1 cellular context compared by ENCODE assay signal in the genomic region with DNA sequence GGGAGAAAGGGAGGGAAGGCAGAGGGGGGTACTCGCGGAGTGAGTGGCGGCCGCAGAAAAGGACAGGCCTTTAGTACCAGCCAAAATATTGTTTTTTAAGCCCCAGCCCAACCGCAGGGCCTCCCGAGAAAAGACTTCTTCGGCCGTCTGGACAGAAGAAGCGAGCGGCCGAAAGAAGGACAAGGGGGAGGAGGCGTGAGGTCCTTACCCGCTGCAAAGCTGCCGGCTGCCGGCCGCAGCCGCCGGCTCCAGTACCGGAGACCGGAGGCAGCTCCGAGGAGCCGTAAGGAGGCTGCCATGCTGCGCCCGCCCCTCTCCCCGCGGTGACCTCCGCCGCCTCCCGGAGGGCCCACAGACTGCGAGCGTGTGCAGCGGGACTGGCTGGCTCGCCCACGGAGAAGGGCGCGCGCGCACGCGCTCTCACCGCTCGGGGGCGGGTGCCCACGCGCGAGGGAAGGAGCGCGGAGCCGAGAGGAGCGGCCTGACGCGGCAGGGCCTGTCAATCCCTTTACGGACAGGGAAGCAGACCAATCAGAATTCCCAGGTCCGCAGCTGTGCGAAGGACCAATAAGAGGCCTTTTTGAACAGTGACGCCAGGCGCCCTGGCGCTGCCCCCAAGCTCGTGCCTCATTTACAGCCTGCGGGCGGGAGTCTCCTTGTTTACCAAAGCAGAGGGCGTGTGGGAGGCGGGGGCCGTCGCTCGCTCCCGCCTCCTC.
TF ChIP-seq lines count a peak whose summit lies in the region.

Gene HIBADH, minus strand, starts transcription at position 394 of the 716 bp plus-strand sequence. Its CDS starts 95 bp downstream, at position 299.

TF ChIP-seq in HepG2, 621 proteins besides CTCF, POLR2A, EP300 and RAD21 (continued from another document and continues in another):
- no peak for TF ChIP-seq GABPA (IDR thresholded peaks at IDR 0.05; ENCODE audit: low read depth, low read length)
- TF ChIP-seq GABPA (CRISPR knock-in tag; IDR thresholded peaks at IDR 0.05; ENCODE audit: low read depth) = peak; percentile 36; the same call in 1 of the 2 replicates
- TF ChIP-seq HIVEP1 (CRISPR knock-in tag; IDR thresholded peaks at IDR 0.05) = peak; percentile 47; the same call in 1 of the 2 replicates
- peak; percentile 46; the same call in 1 of the 2 replicates for TF ChIP-seq ZNF343 (CRISPR knock-in tag; IDR thresholded peaks at IDR 0.05)
- no peak for TF ChIP-seq SUZ12 (IDR thresholded peaks at IDR 0.05; ENCODE audit: low read depth, low read length)
- peak; percentile 78; the same call in 1 of the 2 replicates for TF ChIP-seq KDM3A (CRISPR knock-in tag; IDR thresholded peaks at IDR 0.05; ENCODE audit: low read depth)
- TF ChIP-seq, protein P1, sequence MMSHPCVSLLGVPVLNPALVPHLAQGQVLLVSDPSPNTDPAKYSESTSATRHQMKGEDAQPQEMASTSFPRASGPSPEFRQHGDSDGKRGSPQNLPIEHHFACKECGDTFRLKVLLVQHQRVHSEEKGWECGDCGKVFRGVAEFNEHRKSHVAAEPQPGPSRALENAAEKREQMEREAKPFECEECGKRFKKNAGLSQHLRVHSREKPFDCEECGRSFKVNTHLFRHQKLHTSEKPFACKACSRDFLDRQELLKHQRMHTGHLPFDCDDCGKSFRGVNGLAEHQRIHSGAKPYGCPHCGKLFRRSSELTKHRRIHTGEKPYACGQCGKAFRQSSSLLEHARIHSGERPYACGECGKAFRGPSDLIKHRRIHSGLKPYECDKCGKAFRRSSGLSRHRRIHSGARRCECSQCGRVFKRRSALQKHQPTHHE (CRISPR knock-in tag; IDR thresholded peaks at IDR 0.05; ENCODE audit: borderline replicate concordance) = no peak
- peak; percentile 18; the same call in 1 of the 2 replicates for TF ChIP-seq ZSCAN25 (CRISPR knock-in tag; IDR thresholded peaks at IDR 0.05)
- peak; percentile 75 for TF ChIP-seq ZNF788 (CRISPR knock-in tag; IDR thresholded peaks at IDR 0.05; ENCODE audit: borderline replicate concordance)
- peak; percentile 43; the same call in 1 of the 2 replicates for TF ChIP-seq ZNF329 (CRISPR knock-in tag; IDR thresholded peaks at IDR 0.05; ENCODE audit: low read depth)
- 0 out of 2 replicates have a peak, but pooled peaks have one; percentile 11 for TF ChIP-seq ZNF878 (CRISPR knock-in tag; IDR thresholded peaks at IDR 0.05)
- no peak for TF ChIP-seq LRRFIP1 (CRISPR knock-in tag; conservative IDR thresholded peaks at IDR 0.05)
- TF ChIP-seq ZNF557 (CRISPR knock-in tag; IDR thresholded peaks at IDR 0.05) = no peak
- no peak for TF ChIP-seq IRF2 (CRISPR knock-in tag; IDR thresholded peaks at IDR 0.05)
- TF ChIP-seq, protein P2, sequence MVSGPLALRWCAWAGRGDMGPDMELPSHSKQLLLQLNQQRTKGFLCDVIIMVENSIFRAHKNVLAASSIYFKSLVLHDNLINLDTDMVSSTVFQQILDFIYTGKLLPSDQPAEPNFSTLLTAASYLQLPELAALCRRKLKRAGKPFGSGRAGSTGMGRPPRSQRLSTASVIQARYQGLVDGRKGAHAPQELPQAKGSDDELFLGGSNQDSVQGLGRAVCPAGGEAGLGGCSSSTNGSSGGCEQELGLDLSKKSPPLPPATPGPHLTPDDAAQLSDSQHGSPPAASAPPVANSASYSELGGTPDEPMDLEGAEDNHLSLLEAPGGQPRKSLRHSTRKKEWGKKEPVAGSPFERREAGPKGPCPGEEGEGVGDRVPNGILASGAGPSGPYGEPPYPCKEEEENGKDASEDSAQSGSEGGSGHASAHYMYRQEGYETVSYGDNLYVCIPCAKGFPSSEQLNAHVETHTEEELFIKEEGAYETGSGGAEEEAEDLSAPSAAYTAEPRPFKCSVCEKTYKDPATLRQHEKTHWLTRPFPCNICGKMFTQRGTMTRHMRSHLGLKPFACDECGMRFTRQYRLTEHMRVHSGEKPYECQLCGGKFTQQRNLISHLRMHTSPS (CRISPR knock-in tag; IDR thresholded peaks at IDR 0.05; ENCODE audit: low read depth) = no peak
- TF ChIP-seq KMT2B (CRISPR knock-in tag; IDR thresholded peaks at IDR 0.05) = peak; percentile 88
- TF ChIP-seq, protein P3, sequence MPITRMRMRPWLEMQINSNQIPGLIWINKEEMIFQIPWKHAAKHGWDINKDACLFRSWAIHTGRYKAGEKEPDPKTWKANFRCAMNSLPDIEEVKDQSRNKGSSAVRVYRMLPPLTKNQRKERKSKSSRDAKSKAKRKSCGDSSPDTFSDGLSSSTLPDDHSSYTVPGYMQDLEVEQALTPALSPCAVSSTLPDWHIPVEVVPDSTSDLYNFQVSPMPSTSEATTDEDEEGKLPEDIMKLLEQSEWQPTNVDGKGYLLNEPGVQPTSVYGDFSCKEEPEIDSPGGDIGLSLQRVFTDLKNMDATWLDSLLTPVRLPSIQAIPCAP (CRISPR knock-in tag; IDR thresholded peaks at IDR 0.05; ENCODE audit: low read depth) = no peak
- TF ChIP-seq STAG1 (CRISPR knock-in tag; IDR thresholded peaks at IDR 0.05) = no peak
- no peak for TF ChIP-seq ZNF589 (CRISPR knock-in tag; conservative IDR thresholded peaks at IDR 0.05)
- TF ChIP-seq PAXIP1 (CRISPR knock-in tag; conservative IDR thresholded peaks at IDR 0.05) = peak; percentile 63
- peak; percentile 55; the same call in 1 of the 2 replicates for TF ChIP-seq TBX3 (IDR thresholded peaks at IDR 0.05; ENCODE audit: borderline replicate concordance)
- TF ChIP-seq MBNL3 (CRISPR knock-in tag; conservative IDR thresholded peaks at IDR 0.05) = no peak
- TF ChIP-seq ZNF749 (CRISPR knock-in tag; IDR thresholded peaks at IDR 0.05; ENCODE audit: borderline replicate concordance) = no peak
- TF ChIP-seq BHLHE40 (IDR thresholded peaks at IDR 0.05; ENCODE audit: low read length) = peak; percentile 87
- TF ChIP-seq, protein P4, sequence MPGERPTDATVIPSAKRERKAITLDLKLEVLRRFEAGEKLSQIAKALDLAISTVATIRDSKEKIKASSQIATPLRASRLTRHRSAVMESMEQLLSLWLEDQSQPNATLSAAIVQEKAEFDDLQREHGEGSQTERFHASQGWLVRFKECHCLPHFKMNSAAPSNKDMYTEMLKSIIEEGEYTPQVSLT (CRISPR knock-in tag; IDR thresholded peaks at IDR 0.05; ENCODE audit: borderline replicate concordance, low read depth) = no peak
- no peak; the same call in 1 of the 2 replicates for TF ChIP-seq ETV6 (CRISPR knock-in tag; conservative IDR thresholded peaks at IDR 0.05)
- TF ChIP-seq TSC22D2 (CRISPR knock-in tag; IDR thresholded peaks at IDR 0.05; ENCODE audit: borderline replicate concordance) = no peak; the same call in 1 of the 2 replicates
- TF ChIP-seq HOXA7 (CRISPR knock-in tag; IDR thresholded peaks at IDR 0.05) = no peak
- no peak for TF ChIP-seq HMG20A (CRISPR knock-in tag; IDR thresholded peaks at IDR 0.05; ENCODE audit: borderline replicate concordance)
- TF ChIP-seq ZNF296 (CRISPR knock-in tag; conservative IDR thresholded peaks at IDR 0.05) = no peak
- TF ChIP-seq, protein P5, sequence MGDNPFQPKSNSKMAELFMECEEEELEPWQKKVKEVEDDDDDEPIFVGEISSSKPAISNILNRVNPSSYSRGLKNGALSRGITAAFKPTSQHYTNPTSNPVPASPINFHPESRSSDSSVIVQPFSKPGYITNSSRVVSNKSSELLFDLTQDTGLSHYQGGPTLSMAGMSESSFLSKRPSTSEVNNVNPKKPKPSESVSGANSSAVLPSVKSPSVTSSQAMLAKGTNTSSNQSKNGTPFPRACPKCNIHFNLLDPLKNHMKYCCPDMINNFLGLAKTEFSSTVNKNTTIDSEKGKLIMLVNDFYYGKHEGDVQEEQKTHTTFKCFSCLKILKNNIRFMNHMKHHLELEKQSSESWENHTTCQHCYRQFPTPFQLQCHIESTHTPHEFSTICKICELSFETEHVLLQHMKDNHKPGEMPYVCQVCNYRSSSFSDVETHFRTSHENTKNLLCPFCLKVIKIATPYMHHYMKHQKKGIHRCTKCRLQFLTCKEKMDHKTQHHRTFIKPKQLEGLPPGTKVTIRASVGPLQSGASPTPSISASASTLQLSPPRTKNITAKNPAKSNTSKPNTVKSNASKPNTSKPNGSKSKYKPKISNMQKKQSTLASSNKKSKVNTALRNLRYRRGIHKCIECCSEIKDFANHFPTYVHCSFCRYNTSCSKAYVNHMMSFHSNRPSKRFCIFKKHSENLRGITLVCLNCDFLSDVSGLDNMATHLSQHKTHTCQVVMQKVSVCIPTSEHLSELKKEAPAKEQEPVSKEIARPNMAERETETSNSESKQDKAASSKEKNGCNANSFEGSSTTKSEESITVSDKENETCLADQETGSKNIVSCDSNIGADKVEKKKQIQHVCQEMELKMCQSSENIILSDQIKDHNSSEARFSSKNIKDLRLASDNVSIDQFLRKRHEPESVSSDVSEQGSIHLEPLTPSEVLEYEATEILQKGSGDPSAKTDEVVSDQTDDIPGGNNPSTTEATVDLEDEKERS (CRISPR knock-in tag; IDR thresholded peaks at IDR 0.05) = no peak
- TF ChIP-seq ZKSCAN8 (CRISPR knock-in tag; IDR thresholded peaks at IDR 0.05; ENCODE audit: borderline replicate concordance) = no peak
- no peak for TF ChIP-seq ZFP36L2 (CRISPR knock-in tag; IDR thresholded peaks at IDR 0.05)
- no peak for TF ChIP-seq EZH2 (conservative IDR thresholded peaks at IDR 0.05; ENCODE audit: low read depth, low read length)
- TF ChIP-seq, protein P6, sequence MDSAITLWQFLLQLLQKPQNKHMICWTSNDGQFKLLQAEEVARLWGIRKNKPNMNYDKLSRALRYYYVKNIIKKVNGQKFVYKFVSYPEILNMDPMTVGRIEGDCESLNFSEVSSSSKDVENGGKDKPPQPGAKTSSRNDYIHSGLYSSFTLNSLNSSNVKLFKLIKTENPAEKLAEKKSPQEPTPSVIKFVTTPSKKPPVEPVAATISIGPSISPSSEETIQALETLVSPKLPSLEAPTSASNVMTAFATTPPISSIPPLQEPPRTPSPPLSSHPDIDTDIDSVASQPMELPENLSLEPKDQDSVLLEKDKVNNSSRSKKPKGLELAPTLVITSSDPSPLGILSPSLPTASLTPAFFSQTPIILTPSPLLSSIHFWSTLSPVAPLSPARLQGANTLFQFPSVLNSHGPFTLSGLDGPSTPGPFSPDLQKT (CRISPR knock-in tag; IDR thresholded peaks at IDR 0.05; ENCODE audit: borderline replicate concordance) = no peak
- peak; percentile 59; the same call in 1 of the 2 replicates for TF ChIP-seq ZNF768 (CRISPR knock-in tag; IDR thresholded peaks at IDR 0.05)
- TF ChIP-seq FOXC1 (CRISPR knock-in tag; IDR thresholded peaks at IDR 0.05; ENCODE audit: borderline replicate concordance) = peak; percentile 84
- TF ChIP-seq RFX5 (IDR thresholded peaks at IDR 0.05; ENCODE audit: low read depth, low read length) = peak; percentile 82
- TF ChIP-seq, protein P7, sequence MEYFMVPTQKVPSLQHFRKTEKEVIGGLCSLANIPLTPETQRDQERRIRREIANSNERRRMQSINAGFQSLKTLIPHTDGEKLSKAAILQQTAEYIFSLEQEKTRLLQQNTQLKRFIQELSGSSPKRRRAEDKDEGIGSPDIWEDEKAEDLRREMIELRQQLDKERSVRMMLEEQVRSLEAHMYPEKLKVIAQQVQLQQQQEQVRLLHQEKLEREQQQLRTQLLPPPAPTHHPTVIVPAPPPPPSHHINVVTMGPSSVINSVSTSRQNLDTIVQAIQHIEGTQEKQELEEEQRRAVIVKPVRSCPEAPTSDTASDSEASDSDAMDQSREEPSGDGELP (IDR thresholded peaks at IDR 0.05; ENCODE audit: borderline replicate concordance, low read depth) = peak; percentile 68; the same call in 1 of the 2 replicates
- TF ChIP-seq MIXL1 (CRISPR knock-in tag; IDR thresholded peaks at IDR 0.05) = peak; percentile 13; the same call in 1 of the 2 replicates
- TF ChIP-seq ZNF260 (CRISPR knock-in tag; IDR thresholded peaks at IDR 0.05; ENCODE audit: borderline replicate concordance, low read depth) = no peak
- TF ChIP-seq ZNF251 (CRISPR knock-in tag; IDR thresholded peaks at IDR 0.05) = no peak
- TF ChIP-seq ZNF20 (CRISPR knock-in tag; IDR thresholded peaks at IDR 0.05) = no peak
- no peak for TF ChIP-seq XRCC5 (optimal IDR thresholded peaks at IDR 0.05; ENCODE audit: low read length)
